ENCODE assay signal across 8 cellular contexts in genomic region chr19:37654525-37654832, GRCh38. TPM values are rescaled to one million over a fixed set of nuclear protein-coding genes. Genes with fewer than 3 reads are reported as not detected.
A peak's percentile ranks its signal among the peaks of the same experiment; 100 is the strongest.
DNase-seq lines count a peak whose midpoint lies in the region; ATAC-seq and TF ChIP-seq lines count a peak whose summit lies in the region.

No MANE protein-coding gene starts in this region.

- no peak overlapping the region for H2AFZ ChIP-seq in HCT116 (ENCODE audit: low read depth, low read length, poor library complexity, severe bottlenecking)

- BruUV-seq in HCT116 (replicated peaks; lab: Mats Ljungman, UMichigan): no TSS peak

- H3K27ac ChIP-seq in HCT116 (ENCODE audit: low read depth, low read length) (peak overlapping the region; percentile 59; the same call in 1 of the 2 replicates), RWPE2 (ENCODE audit: poor library complexity, severe bottlenecking) (peak overlapping the region; percentile 70)

- no peak for ATAC-seq in HCT116
- no peak for ATAC-seq in RWPE2 (ENCODE audit: low read depth)
- ATAC-seq in natural killer cell: no peak
- no peak for ATAC-seq in GM21529 (IDR thresholded peaks at IDR 0.05; ENCODE audit: unreplicated experiment)
- ATAC-seq in GM21576 (IDR thresholded peaks at IDR 0.05; ENCODE audit: unreplicated experiment): no peak

- H3K9me2 ChIP-seq in HCT116 (ENCODE audit: insufficient read depth): no peaks in the 10 kb centered on the region

- H3K4me1 ChIP-seq in HCT116 (ENCODE audit: control insufficient read depth in 1 of 2, insufficient read depth in 2 of 2, low read length in 2 of 2): peaks cover 2 to 12% of the 10 kb centered on the region in 2 experiments; a peak in 2 of 4 replicates
- H3K4me1 ChIP-seq in RWPE2 (ENCODE audit: insufficient read depth, poor library complexity, severe bottlenecking): peaks cover 12% of the 10 kb centered on the region

- TF ChIP-seq POLR2A in HCT116 (IDR thresholded peaks at IDR 0.05; ENCODE audit: borderline replicate concordance, extremely low read depth, insufficient read depth, insufficient read length): no peak

- CTCF ChIA-PET in HCT116 (lab: Charles Lee): no interaction called here

- H3K9me3 Mint-ChIP-seq in CD14-positive monocyte (peaks cover 18 to 43% (median 27%) of the 10 kb centered on the region in 7 donors), endothelial cell (ENCODE audit: unreplicated experiment) (no peaks in the 10 kb centered on the region), natural killer cell (no peaks in the 10 kb centered on the region)

- H3K4me3 ChIP-seq in HCT116 (replicated peaks in 1 of 2; ENCODE audit: low read depth in 1 of 2, low read length in 2 of 2): peak overlapping the region; percentile 61 to 70
- peak overlapping the region; percentile 55 for H3K4me3 ChIP-seq in RWPE2 (ENCODE audit: severe bottlenecking)

- peaks cover 3% of the 10 kb centered on the region; the same call in 1 of the 2 replicates for H3K79me2 ChIP-seq in HCT116 (ENCODE audit: insufficient read depth, low read length)

- H3K27me3 Mint-ChIP-seq in CD14-positive monocyte (ENCODE audit: low read depth in 3 of 3) (peaks cover 2 to 8% (median 3%) of the 10 kb centered on the region in 3 donors), endothelial cell (ENCODE audit: unreplicated experiment) (peaks cover 7% of the 10 kb centered on the region), natural killer cell (ENCODE audit: low read depth in 2 of 2) (no peaks in the 10 kb centered on the region)

- peak overlapping the region; percentile 68 for H3K9ac ChIP-seq in HCT116 (ENCODE audit: low read length)

- H3K36me3 ChIP-seq in HCT116 (ENCODE audit: control insufficient read depth in 1 of 2, insufficient read depth in 2 of 2, low read length in 2 of 2) (no peaks in the 10 kb centered on the region), RWPE2 (ENCODE audit: low read depth) (peaks cover 9% of the 10 kb centered on the region)

- H3K4me2 ChIP-seq in HCT116 (ENCODE audit: low read length): peak overlapping the region; percentile 80

- DNase-seq in CD14-positive monocyte (ENCODE audit: low spot score) (no peak), HCT116 (ENCODE audit: low read depth, low spot score) (no peak), RWPE2 (ENCODE audit: low spot score) (no peak), endothelial cell (ENCODE audit: low spot score) (no peak), natural killer cell (no peak), NOMO-1 (lab: John Stamatoyannopoulos, UW; ENCODE audit: unreplicated experiment in 2 of 2) (no peak)

- intact Hi-C loops in CD14-positive monocyte (cut with micrococcal nuclease) (no loop called here), HCT116 (cut with micrococcal nuclease) (no loop called here), natural killer cell (cut with micrococcal nuclease) (loop anchor here (2.0 kb wide), 1 partner anchor 60 kb away; the partner anchor contains the start of genes ZNF540 and ZNF571)

- peak overlapping the region in 6 of 7 donors; percentile 50 to 85 (median 74) for H3K27ac Mint-ChIP-seq in CD14-positive monocyte
- H3K27ac Mint-ChIP-seq in endothelial cell (ENCODE audit: unreplicated experiment): peak overlapping the region; percentile 67
- peak overlapping the region; percentile 80 to 99 for H3K27ac Mint-ChIP-seq in natural killer cell

- POLR2A ChIA-PET in HCT116 (lab: Charles Lee): no interaction called here

- H3K36me3 Mint-ChIP-seq in CD14-positive monocyte: peaks cover 9 to 17% of the 10 kb centered on the region in 2 donors
- peaks cover 14% of the 10 kb centered on the region for H3K36me3 Mint-ChIP-seq in endothelial cell (ENCODE audit: low read depth, unreplicated experiment)
- H3K36me3 Mint-ChIP-seq in natural killer cell: no peaks in the 10 kb centered on the region

- no peaks in the 10 kb centered on the region for H3K27me3 ChIP-seq in HCT116 (ENCODE audit: insufficient read depth, low read length)
- no peaks in the 10 kb centered on the region for H3K27me3 ChIP-seq in RWPE2 (ENCODE audit: insufficient read depth, poor library complexity, severe bottlenecking)

- H4K20me1 ChIP-seq in HCT116 (ENCODE audit: insufficient read depth): no peaks in the 10 kb centered on the region

- RAD21 ChIA-PET in HCT116 (lab: Charles Lee; ENCODE audit: low non-redundant PET in 1 of 2, low total read pairs in 2 of 2, uncharacterized antibody in 2 of 2, unreplicated experiment in 2 of 2): no interaction called here

- TF ChIP-seq RAD21 in HCT116 (IDR thresholded peaks at IDR 0.05; ENCODE audit: low read depth): no peak

- TF ChIP-seq CTCF in CD14-positive monocyte (IDR thresholded peaks at IDR 0.05) (no peak), HCT116 (IDR thresholded peaks at IDR 0.05 in 2 of 3, conservative IDR thresholded peaks at IDR 0.05 in 1 of 3; ENCODE audit: borderline replicate concordance in 1 of 3, insufficient read depth in 1 of 3, low read depth in 2 of 3, low read length in 2 of 3) (no peak), RWPE2 (IDR thresholded peaks at IDR 0.05; ENCODE audit: poor library complexity, severe bottlenecking) (no peak), endothelial cell (IDR thresholded peaks at IDR 0.05; ENCODE audit: unreplicated experiment) (no peak), natural killer cell (IDR thresholded peaks at IDR 0.05) (no peak)

- H3K9me3 ChIP-seq in HCT116 (ENCODE audit: control insufficient read depth in 1 of 2, insufficient read depth in 1 of 2, low read depth in 1 of 2, low read length in 2 of 2) (peaks cover 6 to 7% of the 10 kb centered on the region in 2 experiments; a peak in 2 of 4 replicates), RWPE2 (ENCODE audit: severe bottlenecking) (peaks cover 6% of the 10 kb centered on the region)

- H3K4me1 Mint-ChIP-seq in CD14-positive monocyte (peaks cover 23% of the 10 kb centered on the region), endothelial cell (ENCODE audit: unreplicated experiment) (peaks cover 14% of the 10 kb centered on the region), natural killer cell (peaks cover 30 to 32% of the 10 kb centered on the region in 2 donors)

- H3K4me3 Mint-ChIP-seq in CD14-positive monocyte (peak overlapping the region; percentile 94 to 96), endothelial cell (ENCODE audit: unreplicated experiment) (peak overlapping the region; percentile 96), natural killer cell (peak overlapping the region; percentile 97)

TF ChIP-seq in HCT116, 20 proteins besides CTCF, POLR2A, EP300 and RAD21 (continues in another document):
- TF ChIP-seq EZH2phosphoT487 (IDR thresholded peaks at IDR 0.05; ENCODE audit: borderline replicate concordance): no peak
- no peak for TF ChIP-seq ELF1 (IDR thresholded peaks at IDR 0.05; ENCODE audit: borderline replicate concordance, low read depth)
- no peak for TF ChIP-seq SIN3A (IDR thresholded peaks at IDR 0.05; ENCODE audit: low read depth)
- no peak for TF ChIP-seq EZH2 (IDR thresholded peaks at IDR 0.05)
- TF ChIP-seq YY1 (IDR thresholded peaks at IDR 0.05; ENCODE audit: extremely low read depth, insufficient replicate concordance, low read depth, low read length): no peak
- TF ChIP-seq CEBPB (IDR thresholded peaks at IDR 0.05; ENCODE audit: low read depth): no peak
- no peak for TF ChIP-seq POLR2AphosphoS5 (IDR thresholded peaks at IDR 0.05; ENCODE audit: low read depth, low read length)
- TF ChIP-seq, protein P1, sequence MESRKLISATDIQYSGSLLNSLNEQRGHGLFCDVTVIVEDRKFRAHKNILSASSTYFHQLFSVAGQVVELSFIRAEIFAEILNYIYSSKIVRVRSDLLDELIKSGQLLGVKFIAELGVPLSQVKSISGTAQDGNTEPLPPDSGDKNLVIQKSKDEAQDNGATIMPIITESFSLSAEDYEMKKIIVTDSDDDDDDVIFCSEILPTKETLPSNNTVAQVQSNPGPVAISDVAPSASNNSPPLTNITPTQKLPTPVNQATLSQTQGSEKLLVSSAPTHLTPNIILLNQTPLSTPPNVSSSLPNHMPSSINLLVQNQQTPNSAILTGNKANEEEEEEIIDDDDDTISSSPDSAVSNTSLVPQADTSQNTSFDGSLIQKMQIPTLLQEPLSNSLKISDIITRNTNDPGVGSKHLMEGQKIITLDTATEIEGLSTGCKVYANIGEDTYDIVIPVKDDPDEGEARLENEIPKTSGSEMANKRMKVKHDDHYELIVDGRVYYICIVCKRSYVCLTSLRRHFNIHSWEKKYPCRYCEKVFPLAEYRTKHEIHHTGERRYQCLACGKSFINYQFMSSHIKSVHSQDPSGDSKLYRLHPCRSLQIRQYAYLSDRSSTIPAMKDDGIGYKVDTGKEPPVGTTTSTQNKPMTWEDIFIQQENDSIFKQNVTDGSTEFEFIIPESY (IDR thresholded peaks at IDR 0.05; ENCODE audit: extremely low read depth, insufficient replicate concordance, low read length): no peak
- no peak for TF ChIP-seq ZNF274 (IDR thresholded peaks at IDR 0.05; ENCODE audit: low read depth, low read length)
- TF ChIP-seq, protein P2, sequence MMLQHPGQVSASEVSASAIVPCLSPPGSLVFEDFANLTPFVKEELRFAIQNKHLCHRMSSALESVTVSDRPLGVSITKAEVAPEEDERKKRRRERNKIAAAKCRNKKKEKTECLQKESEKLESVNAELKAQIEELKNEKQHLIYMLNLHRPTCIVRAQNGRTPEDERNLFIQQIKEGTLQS (IDR thresholded peaks at IDR 0.05): no peak
- no peak for TF ChIP-seq SP1 (IDR thresholded peaks at IDR 0.05; ENCODE audit: low read depth)

RNA-seq across cellular contexts. Expression of gene ZFP30, which starts 0.8 kb away (rescaled TPM):
- under 1 TPM; 0.28 to 0.46 TPM for polyA plus RNA-seq in CD14-positive monocyte
- total RNA-seq in HCT116 (2021; ENCODE audit: unreplicated experiment) (4.7 TPM), endothelial cell (ENCODE audit: unreplicated experiment) (20.2 TPM), natural killer cell (10 to 100 TPM in 1 of 3 donors, 1 to 10 TPM in 2; 7.8 to 10.3 (median 8.9) TPM)
- polyA plus RNA-seq in HCT116 (2012): 0.94 and 1.7 TPM in 2 replicates

RNA-seq across cellular contexts. Expression of gene ZNF540, which starts 59.8 kb away (rescaled TPM):
- polyA plus RNA-seq in CD14-positive monocyte: not detected
- total RNA-seq in HCT116 (2021; ENCODE audit: unreplicated experiment): not detected
- polyA plus RNA-seq in HCT116 (2012): 0.04 TPM in 1 of 2 replicates, not detected in the other
- 0.69 TPM for total RNA-seq in endothelial cell (ENCODE audit: unreplicated experiment)
- 1 to 10 TPM; 6.4 to 7.5 (median 7.0) TPM for total RNA-seq in natural killer cell

RNA-seq across cellular contexts. Expression of gene ZNF571, which starts 59.9 kb away (rescaled TPM):
- polyA plus RNA-seq in CD14-positive monocyte: under 1 TPM; 0.39 to 0.56 TPM
- total RNA-seq in HCT116 (2021; ENCODE audit: unreplicated experiment) (0.10 TPM), endothelial cell (ENCODE audit: unreplicated experiment) (3.9 TPM), natural killer cell (10 to 100 TPM; 11.7 to 22.1 (median 19.6) TPM)
- polyA plus RNA-seq in HCT116 (2012): 0.04 and 0.07 TPM in 2 replicates
